8 cellular contexts compared by ENCODE assay signal in the genomic region with DNA sequence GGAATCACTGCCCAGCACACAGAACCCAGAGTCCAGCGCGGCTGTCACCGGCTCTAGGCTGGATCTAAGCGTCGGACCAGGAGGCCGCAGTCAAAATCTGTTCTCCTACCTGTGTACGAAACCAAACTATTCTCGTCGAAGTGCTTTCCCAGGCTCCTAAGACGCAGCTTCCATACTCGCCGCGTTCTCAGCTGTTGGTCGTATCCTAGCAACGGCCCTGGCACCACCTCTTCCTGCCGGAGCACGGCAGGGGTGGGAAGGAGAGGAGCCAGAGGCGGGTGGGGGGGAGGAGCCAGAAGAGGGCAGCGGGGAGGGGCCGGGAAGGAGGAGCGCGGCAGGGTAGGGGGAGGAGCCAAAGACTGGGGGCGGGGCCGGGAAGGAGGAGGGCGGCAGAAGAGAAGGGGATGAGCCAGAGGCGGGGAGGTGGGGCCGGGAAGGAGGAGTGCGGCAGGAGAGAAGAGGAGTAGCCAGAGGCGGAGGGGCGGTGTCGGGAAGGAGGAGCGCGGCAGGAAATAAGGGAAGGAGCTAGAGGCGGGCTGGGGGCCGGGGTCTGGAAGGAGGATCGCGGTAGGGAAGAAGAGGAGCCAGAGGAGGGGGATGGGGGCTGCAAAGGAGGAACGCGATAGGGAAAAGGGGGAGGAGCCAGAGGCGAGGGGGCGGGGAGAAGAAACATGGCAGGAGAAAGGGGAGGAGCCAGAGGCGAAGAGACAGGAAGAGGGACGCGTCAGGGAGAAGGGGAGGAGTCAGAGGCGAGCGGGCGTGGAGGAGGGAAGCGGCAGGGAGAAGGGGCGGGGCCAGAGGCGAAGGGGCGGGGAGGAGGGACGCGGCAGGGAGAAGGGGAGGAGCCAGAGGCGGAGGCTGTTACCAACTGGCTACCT. TPM values are rescaled to one million over a fixed set of nuclear protein-coding genes. Genes with fewer than 3 reads are reported as not detected.
DNase-seq lines count a peak whose midpoint lies in the region; ATAC-seq and TF ChIP-seq lines count a peak whose summit lies in the region.

A gene (minus strand): TSS at position 213 of the 878 bp plus-strand sequence. CDS start 22,255 bp downstream, outside the sequence.

- DNase-seq in AML-193 (lab: John Stamatoyannopoulos, UW), result peak; percentile 89 to 91
- DNase-seq in NCI-H510A (lab: John Stamatoyannopoulos, UW), result peak; percentile 90
- DNase-seq in activated CD4-positive, alpha-beta T cell treated with anti-CD3 and anti-CD28 coated beads for 36 hours, result peak; percentile 99
- DNase-seq in choroid plexus epithelial cell (ENCODE audit: low read depth), result peak; percentile 99
- peak; percentile 96 for DNase-seq in kidney tubule cell (ENCODE audit: low spot score)
- peak; percentile 94 to 97 for DNase-seq in stimulated activated CD4-positive, alpha-beta T cell treated with anti-CD3 and anti-CD28 coated beads, Interleukin-1b, Interleukin-23, amount 100 ng/mL, for 1 hour (ENCODE audit: low read depth in 2 of 2)

- no peaks in the 10 kb centered on the region for H3K36me3 Mint-ChIP-seq in activated CD4-positive, alpha-beta T cell treated with anti-CD3 and anti-CD28 coated beads for 36 hours (ENCODE audit: low read depth)

- peaks cover 27% of the 10 kb centered on the region for H3K4me1 Mint-ChIP-seq in activated CD4-positive, alpha-beta T cell treated with anti-CD3 and anti-CD28 coated beads for 36 hours

- TF ChIP-seq CTCF in choroid plexus epithelial cell (conservative IDR thresholded peaks at IDR 0.05; ENCODE audit: low read depth, low read length), result no peak

- H3K9me3 Mint-ChIP-seq in activated CD4-positive, alpha-beta T cell treated with anti-CD3 and anti-CD28 coated beads for 36 hours (ENCODE audit: low read depth), result no peaks in the 10 kb centered on the region

- POLR2A ChIA-PET in activated CD4-positive, alpha-beta T cell treated with anti-CD3 and anti-CD28 coated beads for 36 hours (lab: Charles Lee), result no interaction called here

- peak within 1 kb of the TSS; percentile 87 for H3K4me3 Mint-ChIP-seq in activated CD4-positive, alpha-beta T cell treated with anti-CD3 and anti-CD28 coated beads for 36 hours

- peaks cover 16% of the 10 kb centered on the region for H3K27me3 Mint-ChIP-seq in activated CD4-positive, alpha-beta T cell treated with anti-CD3 and anti-CD28 coated beads for 36 hours

- CTCF ChIA-PET in activated CD4-positive, alpha-beta T cell treated with anti-CD3 and anti-CD28 coated beads for 36 hours (lab: Charles Lee), result interaction anchor here (1.3 to 2.7 kb wide), 2 partner anchors 40 to 214 kb away, joined by 3 to 11 read pairs; a partner anchor contains a TSS

- peak; percentile 45 for TF ChIP-seq POLR2A in GM19193 (IDR thresholded peaks at IDR 0.05; ENCODE audit: extremely low read depth, insufficient read depth, insufficient read length)

- peak within 1 kb of the TSS; percentile 83 for H3K4me3 ChIP-seq in choroid plexus epithelial cell (ENCODE audit: low read depth, low read length)

- peak within 1 kb of the TSS; percentile 90 for H3K27ac Mint-ChIP-seq in activated CD4-positive, alpha-beta T cell treated with anti-CD3 and anti-CD28 coated beads for 36 hours

- ATAC-seq in HG03432 (IDR thresholded peaks at IDR 0.05; ENCODE audit: unreplicated experiment), result peak; percentile 85
- peak; percentile 88 for ATAC-seq in activated CD4-positive, alpha-beta T cell treated with anti-CD3 and anti-CD28 coated beads for 36 hours

- intact Hi-C loops in activated CD4-positive, alpha-beta T cell treated with anti-CD3 and anti-CD28 coated beads for 36 hours (cut with DNase I, micrococcal nuclease), result loop anchor here (1.0 to 10.0 kb wide), 5 partner anchors 23 to 1400 kb away; a partner anchor contains a TSS

RNA-seq across cellular contexts. Expression of the gene that starts here (rescaled TPM):
- total RNA-seq in activated CD4-positive, alpha-beta T cell treated with anti-CD3 and anti-CD28 coated beads for 36 hours, result under 1 TPM in 1 of 2 experiments, not detected in 1; 0.05 TPM

Comparison
In these comparisons a context has a peak if more than half of its experiments do, and no peak if none do; other contexts are left out.
1. Peak in every context shown above with its lines: DNase-seq, ATAC-seq and H3K4me3 ChIP-seq.
2. Peak in DNase-seq and ATAC-seq in activated CD4-positive, alpha-beta T cell treated with anti-CD3 and anti-CD28 coated beads for 36 hours; RNA of the gene not detected or under 1 TPM.